In genomic region chr12:29164477-29165163, GRCh38 we compare ENCODE assay signal across 9 cellular contexts. TPM values are rescaled to one million over a fixed set of nuclear protein-coding genes. Genes with fewer than 3 reads are reported as not detected.
DNase-seq lines count a peak whose midpoint lies in the region; ATAC-seq, FAIRE-seq and TF ChIP-seq lines count a peak whose summit lies in the region.
"Had no signal": no experiment of that assay in that cellular context is flagged by ENCODE, and none has a peak within 500 bp of the region (broad histone marks: within the 10 kb centered on the region; RNA-seq: fewer than 3 reads in every experiment).

No MANE protein-coding gene starts in this region.

- H3K9me3 ChIP-seq in mammary epithelial cell (replicated peaks; ENCODE audit: insufficient read depth, low read length) (no peaks in the 10 kb centered on the region), mucosa of rectum (ENCODE audit: control insufficient read depth in 2 of 2, low read length in 2 of 2) (no peaks in the 10 kb centered on the region), BE2C (no peaks in the 10 kb centered on the region)

- no peak for TF ChIP-seq CTCF in GM12865 (IDR thresholded peaks at IDR 0.05; ENCODE audit: insufficient read depth, low read depth, low read length, missing control alignments)
- TF ChIP-seq CTCF in mammary epithelial cell (conservative IDR thresholded peaks at IDR 0.05 in 1 of 2, IDR thresholded peaks at IDR 0.05 in 1 of 2; ENCODE audit: extremely low read depth in 1 of 2, insufficient read depth in 1 of 2, low read depth in 1 of 2, low read length in 2 of 2) = no peak
- TF ChIP-seq CTCF in BE2C (IDR thresholded peaks at IDR 0.05; ENCODE audit: low read depth, low read length) = no peak

- CTCF ChIA-PET in mammary epithelial cell (lab: Charles Lee; ENCODE audit: low non-redundant PET) = no interaction called here

- H3K4me1 ChIP-seq in mammary epithelial cell (ENCODE audit: insufficient read depth, low read length) = no peaks in the 10 kb centered on the region
- peaks cover 44 to 63% of the 10 kb centered on the region in 2 donors for H3K4me1 ChIP-seq in mucosa of rectum (ENCODE audit: control insufficient read depth in 2 of 2, insufficient read depth in 2 of 2, low read length in 2 of 2)
- H3K4me1 ChIP-seq in BE2C = peaks cover 31% of the 10 kb centered on the region

- no peak overlapping the region for H3K4me3 ChIP-seq in GM12865 (ENCODE audit: low read depth, low read length)
- H3K4me3 ChIP-seq in mammary epithelial cell (replicated peaks in 1 of 3; ENCODE audit: insufficient read depth in 1 of 3, low read depth in 2 of 3, low read length in 3 of 3) = no peak overlapping the region
- H3K4me3 ChIP-seq in mucosa of rectum (ENCODE audit: low read length in 2 of 2) = peak overlapping the region; percentile 43 to 53
- H3K4me3 ChIP-seq in BE2C (ENCODE audit: low read depth, low read length) = no peak overlapping the region

- H3K36me3 ChIP-seq in mammary epithelial cell (ENCODE audit: insufficient read depth, low read length) (no peaks in the 10 kb centered on the region), mucosa of rectum (ENCODE audit: control insufficient read depth in 2 of 2, insufficient read depth in 2 of 2, low read length in 2 of 2) (no peaks in the 10 kb centered on the region), BE2C (no peaks in the 10 kb centered on the region; the same call in 1 of the 2 replicates)

- in situ Hi-C loops in mammary epithelial cell (cut with MboI; ENCODE audit: low sequenced_read_pairs in 2 of 2) = no loop called here

- peak; percentile 71 for DNase-seq in GM12865 (ENCODE audit: low read depth)
- peak; percentile 85 to 88 for DNase-seq in Kasumi-1 (lab: John Stamatoyannopoulos, UW)
- DNase-seq in mammary epithelial cell = peak; percentile 47
- DNase-seq in RCC 7860 (ENCODE audit: low spot score) = no peak
- DNase-seq in activated naive CD4-positive, alpha-beta T cell treated with anti-CD3 and anti-CD28 coated beads, Interleukin-2, amount 50 U/mL, for 16 hours = no peak
- no peak for DNase-seq in BE2C

- whole genome bisulfite sequencing in mammary epithelial cell (ENCODE audit: low coverage, missing lambda C conversion rate) = 89% methylated on average over 6 of the region's 6 CpGs

- H3K9ac ChIP-seq in mammary epithelial cell (ENCODE audit: insufficient read depth, low read length) (no peak overlapping the region), mucosa of rectum (ENCODE audit: low read depth in 1 of 2, low read length in 2 of 2) (peak overlapping the region; percentile 34 to 44)

- intact Hi-C loops in mammary epithelial cell (cut with micrococcal nuclease) = no loop called here

- no peaks in the 10 kb centered on the region for H4K20me1 ChIP-seq in mammary epithelial cell (ENCODE audit: insufficient read depth, low read length)

- no peaks in the 10 kb centered on the region for H3K79me2 ChIP-seq in mammary epithelial cell (ENCODE audit: insufficient read depth, low read length)

- H2AFZ ChIP-seq in mammary epithelial cell (ENCODE audit: low read depth, low read length) = no peak overlapping the region

- FAIRE-seq in RCC 7860 (lab: Jason Lieb, UNC) = no peak
- FAIRE-seq: TTC549 had no signal

- H3K27ac ChIP-seq in mammary epithelial cell (ENCODE audit: insufficient read depth, low read depth, low read length) (peak overlapping the region; percentile 23), mucosa of rectum (ENCODE audit: low read depth in 2 of 2, low read length in 2 of 2) (peak overlapping the region; percentile 88 to 91)

- ATAC-seq in GM21737 (IDR thresholded peaks at IDR 0.05; ENCODE audit: unreplicated experiment) = peak; percentile 100

- BruUV-seq in mammary epithelial cell (replicated peaks; lab: Mats Ljungman, UMichigan) = no TSS peak

- no peak overlapping the region for H3K4me2 ChIP-seq in mammary epithelial cell (ENCODE audit: insufficient read depth, low read depth, low read length)

- H3K27me3 ChIP-seq in mammary epithelial cell (ENCODE audit: insufficient read depth, low read length) = no peaks in the 10 kb centered on the region
- no peaks in the 10 kb centered on the region for H3K27me3 ChIP-seq in mucosa of rectum (ENCODE audit: control insufficient read depth in 2 of 2, insufficient read depth in 2 of 2, low read length in 2 of 2)
- no peaks in the 10 kb centered on the region for H3K27me3 ChIP-seq in BE2C

- dilution Hi-C loops in mammary epithelial cell (cut with HindIII; ENCODE audit: low sequenced_read_pairs) = no loop called here

RNA-seq across cellular contexts. Expression of gene FAR2, which starts 15.5 kb away (rescaled TPM):
- total RNA-seq in mammary epithelial cell = 1 to 10 TPM; 4.0 to 8.9 TPM
- 9.4 TPM for polyA plus RNA-seq in mammary epithelial cell
- polyA minus RNA-seq in mammary epithelial cell = 20.0 TPM
- polyA plus RNA-seq in BE2C (2012; ENCODE audit: insufficient read depth, insufficient read length, low read depth) = 116 TPM

Comparison
In these comparisons a context has a peak if more than half of its experiments do, and no peak if none do; other contexts are left out.
1. DNase-seq: peak in GM12865 (single experiment), Kasumi-1 (2 of 2) and mammary epithelial cell (single experiment); none in RCC 7860 (single experiment), activated naive CD4-positive, alpha-beta T cell treated with anti-CD3 and anti-CD28 coated beads, Interleukin-2, amount 50 U/mL, for 16 hours (single experiment) and BE2C (single experiment).
2. H3K4me3 ChIP-seq: peak in mucosa of rectum (2 of 2); none in GM12865 (single experiment), mammary epithelial cell (0 of 3) and BE2C (single experiment).